ENCODE assay signal across 8 cellular contexts in the genomic region with DNA sequence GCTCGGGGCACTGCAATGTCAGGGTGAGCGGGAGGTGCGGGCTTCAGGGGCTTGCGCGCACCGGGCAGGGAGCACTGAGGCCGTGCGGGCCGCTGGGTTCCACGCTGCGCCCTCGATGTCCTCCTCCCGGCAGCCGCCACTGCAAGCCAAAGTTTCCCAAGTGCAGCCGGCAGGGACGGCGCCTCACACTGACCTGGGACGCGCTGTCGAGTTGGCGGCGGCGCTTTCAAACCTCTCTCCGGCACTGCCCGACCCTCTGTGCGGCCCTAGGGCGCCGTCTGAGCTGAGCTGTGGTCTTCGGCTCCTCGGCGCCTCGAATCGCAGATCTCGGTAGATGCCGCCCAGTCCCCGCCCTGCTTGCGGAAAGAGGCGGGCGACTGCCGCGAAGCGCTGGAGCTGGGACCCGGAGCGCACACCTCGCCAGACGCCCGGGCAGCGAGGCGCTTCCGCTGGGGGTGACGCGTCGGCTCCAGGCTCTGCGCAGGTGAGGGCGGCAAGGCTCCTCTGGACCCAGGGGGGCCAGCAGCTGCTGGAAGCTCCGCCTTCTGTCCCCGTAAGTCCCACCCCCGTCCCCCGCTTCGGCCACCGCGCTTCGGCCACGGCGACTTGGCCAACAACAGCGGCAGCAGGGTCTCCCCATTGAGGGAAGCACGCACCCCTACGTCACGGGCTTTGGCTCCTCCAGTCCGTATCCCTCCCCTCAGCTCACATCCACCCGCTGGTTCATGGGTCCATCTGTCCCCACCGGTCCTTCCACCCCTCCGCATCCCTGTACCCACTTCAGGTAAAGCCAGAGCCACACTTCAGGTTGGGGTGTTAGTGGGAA. TPM values are rescaled to one million over a fixed set of nuclear protein-coding genes. Genes with fewer than 3 reads are reported as not detected.
A peak's percentile ranks its signal among the peaks of the same experiment; 100 is the strongest.
DNase-seq lines count a peak whose midpoint lies in the region; TF ChIP-seq lines count a peak whose summit lies in the region.

A gene (minus strand): TSS at position 320 of the 826 bp plus-strand sequence. CDS start 10,261 bp downstream, outside the sequence.

- H3K4me3 Mint-ChIP-seq in MCF 10A (ENCODE audit: unreplicated experiment) (no peak within 1 kb of the TSS), HFFc6 (no peak within 1 kb of the TSS)

- H2AK5ac ChIP-seq in mesenchymal stem cell (ENCODE audit: low read length, severe bottlenecking), result no peak within 1 kb of the TSS

- H3K36me3 Mint-ChIP-seq in MCF 10A (ENCODE audit: insufficient read depth, unreplicated experiment) (no peaks in the 10 kb centered on the region), HFFc6 (ENCODE audit: low read depth) (no peaks in the 10 kb centered on the region)

- peak within 1 kb of the TSS; percentile 85 for H3K4me2 ChIP-seq in mesenchymal stem cell (ENCODE audit: low read length, poor library complexity, severe bottlenecking)

- no peaks in the 10 kb centered on the region for H3K36me3 ChIP-seq in mesenchymal stem cell (ENCODE audit: control insufficient read depth in 1 of 2, insufficient read depth in 2 of 2, low read depth in 1 of 2, low read length in 2 of 2)
- no peaks in the 10 kb centered on the region for H3K36me3 ChIP-seq in transverse colon

- H3K4me1 Mint-ChIP-seq in MCF 10A (ENCODE audit: insufficient read depth, unreplicated experiment) (no peaks in the 10 kb centered on the region), HFFc6 (ENCODE audit: low read depth) (0 out of 2 replicates have a peak, but pooled peaks cover 6% of the 10 kb centered on the region)

- H3K27me3 ChIP-seq in mesenchymal stem cell (ENCODE audit: control insufficient read depth in 1 of 2, insufficient read depth in 1 of 2, low read length in 2 of 2), result peaks cover 53 to 95% of the 10 kb centered on the region in 2 experiments
- peaks cover 76% of the 10 kb centered on the region for H3K27me3 ChIP-seq in transverse colon

- H3K4me1 ChIP-seq in mesenchymal stem cell (ENCODE audit: control insufficient read depth, insufficient read depth, low read depth, low read length) (peaks cover 18% of the 10 kb centered on the region), transverse colon (peaks cover 4 to 17% (median 15%) of the 10 kb centered on the region in 4 donors)

- no peak for TF ChIP-seq CTCF in MCF 10A (IDR thresholded peaks at IDR 0.05; ENCODE audit: unreplicated experiment)
- no peak for TF ChIP-seq CTCF in coronary artery (IDR thresholded peaks at IDR 0.05)
- TF ChIP-seq CTCF in transverse colon (IDR thresholded peaks at IDR 0.05), result no peak
- TF ChIP-seq CTCF in HFFc6 (IDR thresholded peaks at IDR 0.05), result no peak

- 2% methylated on average over 61 of the region's 73 CpGs for WGBS in mesenchymal stem cell
- WGBS in transverse colon (ENCODE audit: low coverage in 1 of 2), 2 donors, result 5 to 80% methylated on average over 1 to 53 of the region's 73 CpGs

- no peak within 1 kb of the TSS for H3K4ac ChIP-seq in mesenchymal stem cell (ENCODE audit: low read depth in 1 of 2, low read length in 2 of 2)

- in situ Hi-C loops in T47D (cut with HindIII; ENCODE audit: low pct_unique_long_range_greater_than_20kb, low sequenced_read_pairs), result no loop called here
- in situ Hi-C loops in transverse colon (cut with MboI; ENCODE audit: low pct_ligation_motif_present in 1 of 4, low pct_unique_long_range_greater_than_20kb in 1 of 4, low sequenced_read_pairs in 3 of 4), result no loop called here

- DNase-seq in T47D (ENCODE audit: low read depth in 1 of 2, low spot score in 1 of 2) (peak; percentile 58 to 82), MCF 10A (ENCODE audit: unreplicated experiment) (no peak), NCI-H748 treated with DMSO at 0.1 percent for 48 hours (lab: John Stamatoyannopoulos, UW) (peak; percentile 35), coronary artery (ENCODE audit: low spot score) (no peak), mesenchymal stem cell (peak; percentile 28), transverse colon (no peak), NCI-H2107 (lab: John Stamatoyannopoulos, UW) (no peak), HFFc6 (no peak)

- no TSS peak for BruUV-seq in MCF 10A (replicated peaks; lab: Mats Ljungman, UMichigan)

- no peak within 1 kb of the TSS for H3K18ac ChIP-seq in mesenchymal stem cell (ENCODE audit: low read depth in 1 of 2, low read length in 2 of 2)

- H2BK15ac ChIP-seq in mesenchymal stem cell (ENCODE audit: low read depth, poor library complexity, severe bottlenecking), result no peak within 1 kb of the TSS

- TF ChIP-seq POLR2A in transverse colon (IDR thresholded peaks at IDR 0.05), result no peak

- intact Hi-C loops in MCF 10A (cut with micrococcal nuclease) (no loop called here), transverse colon (cut with DNase I; ENCODE audit: low total_unique reads) (no loop called here)

- CTCF ChIA-PET in MCF 10A (lab: Yijun Ruan, JAX), result no interaction called here

- H2AFZ ChIP-seq in mesenchymal stem cell (ENCODE audit: low read depth, low read length), result peak within 1 kb of the TSS; percentile 56

- POLR2A ChIA-PET in MCF 10A (lab: Yijun Ruan, JAX), result no interaction called here

- H2BK5ac ChIP-seq in mesenchymal stem cell (ENCODE audit: low read depth, low read length, poor library complexity, severe bottlenecking), result no peak within 1 kb of the TSS

- H4K8ac ChIP-seq in mesenchymal stem cell (ENCODE audit: low read length), result no peak within 1 kb of the TSS

- H3K27me3 Mint-ChIP-seq in MCF 10A (ENCODE audit: insufficient read depth, unreplicated experiment), result peaks cover 31% of the 10 kb centered on the region
- H3K27me3 Mint-ChIP-seq in HFFc6 (ENCODE audit: insufficient read depth), result peaks cover 31% of the 10 kb centered on the region

- H4K91ac ChIP-seq in mesenchymal stem cell (ENCODE audit: low read length), result no peak within 1 kb of the TSS

- H3K9me3 ChIP-seq in mesenchymal stem cell (ENCODE audit: control insufficient read depth, low read length), result no peaks in the 10 kb centered on the region
- no peaks in the 10 kb centered on the region for H3K9me3 ChIP-seq in transverse colon

- H3K9me3 Mint-ChIP-seq in MCF 10A (ENCODE audit: unreplicated experiment) (no peaks in the 10 kb centered on the region), HFFc6 (no peaks in the 10 kb centered on the region)

- TF ChIP-seq EP300 in transverse colon (IDR thresholded peaks at IDR 0.05; ENCODE audit: low read depth), result no peak

- H3K23ac ChIP-seq in mesenchymal stem cell (ENCODE audit: low read length in 2 of 2), result peak within 1 kb of the TSS in 1 of 2 experiments; percentile 84

- H3K79me1 ChIP-seq in mesenchymal stem cell (replicated peaks; ENCODE audit: low read length, poor library complexity, severe bottlenecking), result no peaks in the 10 kb centered on the region

- H3K14ac ChIP-seq in mesenchymal stem cell (ENCODE audit: low read length in 2 of 2), result peak within 1 kb of the TSS in 1 of 2 experiments; percentile 95

- H3K27ac Mint-ChIP-seq in MCF 10A (ENCODE audit: low read depth, unreplicated experiment), result no peak within 1 kb of the TSS
- H3K27ac Mint-ChIP-seq in HFFc6, result no peak within 1 kb of the TSS

- peak within 1 kb of the TSS in 1 of 2 experiments; percentile 34 for H2BK12ac ChIP-seq in mesenchymal stem cell (ENCODE audit: low read length in 2 of 2)

- H2BK120ac ChIP-seq in mesenchymal stem cell (ENCODE audit: low read depth, low read length), result no peak within 1 kb of the TSS

- H3K9ac ChIP-seq in mesenchymal stem cell (ENCODE audit: low read length), result no peak within 1 kb of the TSS

- H3K4me3 ChIP-seq in coronary artery (peak within 1 kb of the TSS; percentile 58), mesenchymal stem cell (ENCODE audit: insufficient read depth in 1 of 2, low read depth in 1 of 2, low read length in 2 of 2) (peak within 1 kb of the TSS; percentile 48 to 63), transverse colon (peak within 1 kb of the TSS in 3 of 4 donors; percentile 1 to 47 (median 27))

- H3K27ac ChIP-seq in coronary artery (no peak within 1 kb of the TSS), mesenchymal stem cell (ENCODE audit: low read length, poor library complexity, severe bottlenecking) (no peak within 1 kb of the TSS), transverse colon (no peak within 1 kb of the TSS)

RNA-seq across cellular contexts. Expression of the gene that starts here (rescaled TPM):
- total RNA-seq in MCF 10A (2022) (not detected in 2 replicates), transverse colon (not detected)
- polyA plus RNA-seq in mesenchymal stem cell (2013, experiment 1 of 2), result not detected
- polyA plus RNA-seq in mesenchymal stem cell (2013, experiment 2 of 2), result not detected
- not detected for total RNA-seq in HFFc6 (2021; fragmentation: NEBNext Ultra II Directional; extraction: Animal tissue kit (Norgen Biotek cat#: 25700))

Comparison
In these comparisons a context has a peak if more than half of its experiments do, and no peak if none do; other contexts are left out.
1. DNase-seq: peak in T47D (2 of 2), NCI-H748 treated with DMSO at 0.1 percent for 48 hours (single experiment) and mesenchymal stem cell (single experiment); none in MCF 10A (single experiment), coronary artery (single experiment), transverse colon (single experiment), NCI-H2107 (single experiment) and HFFc6 (single experiment).
2. Peak in every context shown above with its lines, with median percentiles within 50 percentile points of each other: H3K4me3 ChIP-seq.